ENCODE assay signal across 27 cellular contexts in the genomic region with DNA sequence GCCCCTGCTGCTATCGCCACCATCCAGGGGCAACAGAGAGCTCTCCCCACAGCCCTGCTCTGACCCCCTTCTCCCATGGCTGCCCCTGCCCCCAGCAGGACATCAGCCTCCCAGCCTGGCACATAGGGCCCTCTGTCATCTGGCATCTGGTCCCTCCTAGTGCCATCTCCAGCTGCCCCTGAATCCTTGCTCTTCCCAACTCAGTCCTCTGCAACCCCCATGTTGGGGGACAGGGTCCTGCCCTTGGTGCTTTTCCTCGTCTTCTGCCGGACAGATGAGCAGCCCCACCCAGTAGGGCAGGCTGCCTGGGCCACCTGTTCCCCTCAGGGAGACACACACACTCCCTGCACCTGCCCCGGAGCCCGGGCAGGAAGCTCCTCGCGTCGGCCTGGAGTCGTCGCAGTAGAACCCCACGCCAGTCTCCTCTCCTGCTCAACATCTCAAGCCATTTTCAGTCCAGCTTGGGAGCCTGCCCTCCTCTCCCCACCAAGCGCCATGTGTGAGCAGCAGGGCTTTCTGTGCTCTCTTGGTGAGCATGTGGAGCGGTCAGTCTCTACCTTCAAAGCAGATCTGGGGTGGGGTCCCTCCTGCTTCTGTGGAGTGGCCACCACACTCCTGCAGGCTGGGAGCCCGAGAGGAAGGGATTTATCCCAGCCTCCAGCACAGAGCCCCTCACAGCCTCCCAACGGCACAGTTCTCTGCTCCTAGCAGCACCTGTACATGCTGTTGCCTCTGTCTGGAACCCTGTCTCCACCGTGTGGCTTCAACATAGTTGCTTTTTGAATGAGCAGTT. TPM values are rescaled to one million over a fixed set of nuclear protein-coding genes. Genes with fewer than 3 reads are reported as not detected.
DNase-seq lines count a peak whose midpoint lies in the region; ATAC-seq and TF ChIP-seq lines count a peak whose summit lies in the region.
"Had no signal": no experiment of that assay in that cellular context is flagged by ENCODE, and none has a peak within 500 bp of the region (broad histone marks: within the 10 kb centered on the region; RNA-seq: fewer than 3 reads in every experiment).

No MANE protein-coding gene starts in this region.

- TF ChIP-seq CTCF in OCI-LY7 (conservative IDR thresholded peaks at IDR 0.05; ENCODE audit: low read length): no peak

- no peaks in the 10 kb centered on the region; the same call in 1 of the 2 replicates for H3K79me2 ChIP-seq in OCI-LY7 (ENCODE audit: insufficient read depth, low read depth, low read length)
- H3K79me2 ChIP-seq: parathyroid adenoma had no signal

- H3K4me3 ChIP-seq in OCI-LY7 (ENCODE audit: low read depth, low read length, poor library complexity, severe bottlenecking): no peak overlapping the region
- H3K4me3 ChIP-seq: SK-N-MC, thoracic aorta had no signal

- H3K4me1 Mint-ChIP-seq in activated CD4-positive, alpha-beta T cell treated with anti-CD3 and anti-CD28 coated beads, Interleukin-2, amount 10 ng/mL, durations not matched to agents 24 days and 14 days: no peaks in the 10 kb centered on the region
- H3K4me1 Mint-ChIP-seq in memory B cell: peaks cover 57% of the 10 kb centered on the region
- H3K4me1 Mint-ChIP-seq: mesothelial cell of epicardium had no signal

- H3K27ac ChIP-seq in OCI-LY7 (ENCODE audit: low read depth, low read length, poor library complexity, severe bottlenecking): no peak overlapping the region
- peak overlapping the region; percentile 88 for H3K27ac ChIP-seq in substantia nigra (ENCODE audit: low read depth, low read length, poor library complexity, severe bottlenecking)
- H3K27ac ChIP-seq: parathyroid adenoma, SK-N-MC, thoracic aorta, VCaP had no signal

- no peak overlapping the region for H2AFZ ChIP-seq in OCI-LY7 (ENCODE audit: low read length)
- H2AFZ ChIP-seq: parathyroid adenoma had no signal

- POLR2A ChIA-PET in OCI-LY7 (lab: Charles Lee): interaction anchor here (1.0 kb wide), 1 partner anchor 16 kb away, joined by 3 read pairs; no protein-coding TSS in a partner anchor

- peaks cover 23% of the 10 kb centered on the region for H3K36me3 ChIP-seq in OCI-LY7 (ENCODE audit: insufficient read depth, low read length)
- H3K36me3 ChIP-seq: thoracic aorta had no signal

- ATAC-seq in memory B cell (ENCODE audit: low read depth) (no peak), HG03175 (IDR thresholded peaks at IDR 0.05; ENCODE audit: unreplicated experiment) (no peak), GM21717 (IDR thresholded peaks at IDR 0.05; ENCODE audit: unreplicated experiment) (no peak), HG02642 (IDR thresholded peaks at IDR 0.05; ENCODE audit: poor library complexity, unreplicated experiment) (no peak)
- ATAC-seq: T-helper 17 cell had no signal

- CTCF ChIA-PET in OCI-LY7 (lab: Charles Lee; ENCODE audit: unreplicated experiment): interaction anchor here (1.2 kb wide), 1 partner anchor 46 kb away, joined by 3 read pairs; no protein-coding TSS in a partner anchor

- H3K4me1 ChIP-seq in OCI-LY7 (ENCODE audit: insufficient read depth, low read length, poor library complexity, severe bottlenecking): peaks cover 60% of the 10 kb centered on the region
- H3K4me1 ChIP-seq: parathyroid adenoma had no signal

- intact Hi-C loops in activated CD4-positive, alpha-beta T cell treated with anti-CD3 and anti-CD28 coated beads, Interleukin-2, amount 10 ng/mL, durations not matched to agents 24 days and 14 days (cut with micrococcal nuclease): no loop called here
- intact Hi-C loops in OCI-LY7 (cut with micrococcal nuclease; ENCODE audit: unreplicated experiment): no loop called here

- H3K27me3 Mint-ChIP-seq in activated CD4-positive, alpha-beta T cell treated with anti-CD3 and anti-CD28 coated beads, Interleukin-2, amount 10 ng/mL, durations not matched to agents 24 days and 14 days: peaks cover 8% of the 10 kb centered on the region
- H3K27me3 Mint-ChIP-seq in memory B cell: no peaks in the 10 kb centered on the region
- H3K27me3 Mint-ChIP-seq: activated T-cell treated with anti-CD3 and anti-CD28 coated beads, Interleukin-2, amount 50 U/mL, for 24 hours had no signal

- no peak overlapping the region for H3K4me3 Mint-ChIP-seq in activated CD4-positive, alpha-beta T cell treated with anti-CD3 and anti-CD28 coated beads, Interleukin-2, amount 10 ng/mL, durations not matched to agents 24 days and 14 days
- peak overlapping the region; percentile 18 for H3K4me3 Mint-ChIP-seq in memory B cell
- H3K4me3 Mint-ChIP-seq: activated naive CD4-positive, alpha-beta T cell treated with anti-CD3 and anti-CD28 coated beads for 36 hours; activated T-cell treated with anti-CD3 and anti-CD28 coated beads, Interleukin-2, amount 50 U/mL, for 24 hours; mesothelial cell of epicardium; natural killer cell treated with Interleukin-12 subunit alpha and Interleukin-12 subunit beta and Interleukin-15 and Interleukin-18, amount 100 ng/mL, for 72 hours; T-helper 17 cell had no signal

- peaks cover 11% of the 10 kb centered on the region for H3K9me3 Mint-ChIP-seq in activated CD4-positive, alpha-beta T cell treated with anti-CD3 and anti-CD28 coated beads, Interleukin-2, amount 10 ng/mL, durations not matched to agents 24 days and 14 days
- peaks cover 3% of the 10 kb centered on the region for H3K9me3 Mint-ChIP-seq in memory B cell

- H4K20me1 ChIP-seq in OCI-LY7 (ENCODE audit: insufficient read depth, low read length): no peaks in the 10 kb centered on the region

- peak; percentile 3 for DNase-seq in activated CD4-positive, alpha-beta T cell treated with anti-CD3 and anti-CD28 coated beads for 1 hour
- no peak for DNase-seq in activated CD4-positive, alpha-beta T cell treated with anti-CD3 and anti-CD28 coated beads, Interleukin-2, amount 10 ng/mL, durations not matched to agents 24 days and 14 days
- DNase-seq in OCI-LY7 (ENCODE audit: low spot score): peak; percentile 58
- no peak for DNase-seq in memory B cell (ENCODE audit: low spot score in 2 of 2)
- no peak for DNase-seq in substantia nigra (lab: John Stamatoyannopoulos, UW)
- DNase-seq: activated CD4-positive, alpha-beta T cell treated with anti-CD3 and anti-CD28 coated beads, Interleukin-2, amount 50 U/mL, for 48 hours; activated naive CD4-positive, alpha-beta T cell treated with anti-CD3 and anti-CD28 coated beads for 36 hours; activated T-cell treated with anti-CD3 and anti-CD28 coated beads, Interleukin-2, amount 50 U/mL, for 24 hours; dermis blood vessel endothelial cell; IMR-90; NCI-H1105 treated with DMSO at 0.1 percent for 48 hours; NCI-H510A treated with DMSO at 0.1 percent for 48 hours; T-helper 17 cell had no signal

- no peak overlapping the region for H3K27ac Mint-ChIP-seq in activated CD4-positive, alpha-beta T cell treated with anti-CD3 and anti-CD28 coated beads, Interleukin-2, amount 10 ng/mL, durations not matched to agents 24 days and 14 days
- peak overlapping the region; percentile 84 for H3K27ac Mint-ChIP-seq in memory B cell
- H3K27ac Mint-ChIP-seq: activated naive CD4-positive, alpha-beta T cell treated with anti-CD3 and anti-CD28 coated beads for 36 hours; activated T-cell treated with anti-CD3 and anti-CD28 coated beads, Interleukin-2, amount 50 U/mL, for 24 hours; mesothelial cell of epicardium; natural killer cell treated with Interleukin-12 subunit alpha and Interleukin-12 subunit beta and Interleukin-15 and Interleukin-18, amount 100 ng/mL, for 72 hours; T-helper 17 cell had no signal

- no peaks in the 10 kb centered on the region for H3K36me3 Mint-ChIP-seq in activated CD4-positive, alpha-beta T cell treated with anti-CD3 and anti-CD28 coated beads, Interleukin-2, amount 10 ng/mL, durations not matched to agents 24 days and 14 days (ENCODE audit: low read depth)
- peaks cover 52% of the 10 kb centered on the region for H3K36me3 Mint-ChIP-seq in memory B cell
- H3K36me3 Mint-ChIP-seq: mesothelial cell of epicardium had no signal

- peak overlapping the region; percentile 4; the same call in 1 of the 2 replicates for H3K4me2 ChIP-seq in OCI-LY7 (ENCODE audit: low read length)

- peaks cover 4% of the 10 kb centered on the region; the same call in 1 of the 2 replicates for H3K9me3 ChIP-seq in OCI-LY7 (ENCODE audit: low read length)

- BruUV-seq in OCI-LY7 (replicated peaks; lab: Mats Ljungman, UMichigan): no TSS peak

- H3K9me2 ChIP-seq in OCI-LY7 (ENCODE audit: insufficient read depth, low read length): no peaks in the 10 kb centered on the region

RNA-seq across cellular contexts. Expression of a gene that starts 28.2 kb away (rescaled TPM):
- total RNA-seq in activated CD4-positive, alpha-beta T cell treated with anti-CD3 and anti-CD28 coated beads, Interleukin-2, amount 10 ng/mL, durations not matched to agents 24 days and 14 days: not detected in 2 replicates
- 15.5 and 19.3 TPM in 2 replicates for total RNA-seq in OCI-LY7 (2014; rRNA removed; shearing (Covaris generic))
- 5.7 and 7.5 TPM in 2 replicates for total RNA-seq in OCI-LY7 (2022)
- total RNA-seq: activated naive CD4-positive, alpha-beta T cell treated with anti-CD3 and anti-CD28 coated beads for 36 hours; dermis blood vessel endothelial cell; endothelial cell of umbilical vein; H4; IMR-90; M059J; mesothelial cell of epicardium; RPMI7951; sciatic nerve; thoracic aorta had no signal

Comparison
In these comparisons a context has a peak if more than half of its experiments do, and no peak if none do; other contexts are left out.
1. DNase-seq: peak in activated CD4-positive, alpha-beta T cell treated with anti-CD3 and anti-CD28 coated beads for 1 hour (single experiment) and OCI-LY7 (single experiment); none in activated CD4-positive, alpha-beta T cell treated with anti-CD3 and anti-CD28 coated beads, Interleukin-2, amount 10 ng/mL, durations not matched to agents 24 days and 14 days (single experiment), memory B cell (0 of 2) and substantia nigra (0 of 49).